31 cellular contexts compared by ENCODE assay signal in the genomic region with DNA sequence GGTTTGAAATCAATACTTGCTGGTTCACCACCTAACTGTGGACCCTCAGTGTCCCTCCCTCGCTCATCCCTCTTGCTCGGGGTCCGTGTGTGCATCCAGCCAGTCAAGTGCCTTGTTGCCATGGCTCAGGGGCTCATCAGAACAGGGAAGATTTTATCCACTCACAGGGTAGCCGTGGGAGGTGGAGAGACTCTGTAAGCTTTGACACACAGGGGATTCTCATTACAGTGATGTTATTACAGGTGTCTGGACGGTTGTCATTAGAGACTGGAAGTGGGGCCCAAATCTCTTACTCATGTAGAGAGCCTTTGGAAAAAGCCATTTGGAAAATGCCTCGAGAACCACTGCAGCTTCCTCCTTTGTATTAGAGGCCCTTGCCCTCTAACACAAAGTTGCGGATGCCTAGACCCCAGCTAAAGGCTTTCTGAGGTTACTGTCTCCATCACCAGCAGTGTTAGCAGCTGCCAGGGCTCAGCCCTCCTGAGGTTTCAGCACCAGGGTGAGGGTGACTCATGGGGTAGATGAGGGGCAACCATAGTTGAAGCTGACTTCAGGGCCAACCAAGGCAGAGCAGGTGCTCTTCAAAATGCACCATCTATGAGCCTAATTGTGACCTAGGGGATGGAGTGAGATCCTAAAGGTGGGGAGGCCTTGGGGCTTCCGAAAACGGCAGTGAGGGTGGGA.
"Had no signal": no experiment of that assay in that cellular context is flagged by ENCODE, and none has a peak within 500 bp of the region (broad histone marks: within the 10 kb centered on the region; RNA-seq: fewer than 3 reads in every experiment).

No MANE protein-coding gene starts in this region.

- H3K36me3 Mint-ChIP-seq: activated CD4-positive, alpha-beta memory T cell treated with anti-CD3 and anti-CD28 coated beads for 36 hours; activated naive CD4-positive, alpha-beta T cell treated with anti-CD3 and anti-CD28 coated beads, Interleukin-2, amount 10 ng/mL, durations not matched to agents 7 days and 5 days; activated naive CD8-positive, alpha-beta T cell treated with anti-CD3 and anti-CD28 coated beads, Interleukin-2, amount 10 ng/mL, durations not matched to agents 7 days and 5 days; brain; memory B cell; naive thymus-derived CD8-positive, alpha-beta T cell had no signal

- H3K4me3 Mint-ChIP-seq: activated CD4-positive, alpha-beta memory T cell treated with anti-CD3 and anti-CD28 coated beads for 36 hours; activated CD4-positive, alpha-beta T cell treated with anti-CD3 and anti-CD28 coated beads, Interleukin-2, amount 10 ng/mL, durations not matched to agents 24 days and 14 days; activated naive CD4-positive, alpha-beta T cell treated with anti-CD3 and anti-CD28 coated beads, Interleukin-2, amount 10 ng/mL, durations not matched to agents 7 days and 5 days; activated naive CD8-positive, alpha-beta T cell treated with anti-CD3 and anti-CD28 coated beads, Interleukin-2, amount 10 ng/mL, durations not matched to agents 7 days and 5 days; activated T-cell treated with anti-CD3 and anti-CD28 coated beads, Interleukin-2, amount 50 U/mL, for 24 hours; brain; memory B cell; naive thymus-derived CD8-positive, alpha-beta T cell had no signal

- DNase-seq: activated CD4-positive, alpha-beta memory T cell treated with anti-CD3 and anti-CD28 coated beads for 36 hours; activated CD4-positive, alpha-beta T cell treated with anti-CD3 and anti-CD28 coated beads, Interleukin-2, amount 10 ng/mL, durations not matched to agents 24 days and 14 days; activated CD4-positive, CD25-positive, alpha-beta regulatory T cell treated with anti-CD3 and anti-CD28 coated beads, Interleukin-2, amount 50 U/mL, for 72 hours; activated CD8-positive, alpha-beta memory T cell treated with anti-CD3 and anti-CD28 coated beads, Interleukin-2, amount 50 U/mL, for 48 hours; activated gamma-delta T cell; activated naive CD4-positive, alpha-beta T cell treated with anti-CD3 and anti-CD28 coated beads, Interleukin-2, amount 10 ng/mL, durations not matched to agents 7 days and 5 days; activated naive CD8-positive, alpha-beta T cell treated with anti-CD3 and anti-CD28 coated beads, Interleukin-2, amount 10 ng/mL, durations not matched to agents 7 days and 5 days; activated T-cell treated with anti-CD3 and anti-CD28 coated beads, Interleukin-2, amount 50 U/mL, for 24 hours; cerebellar nuclear complex; dorsolateral prefrontal cortex; effector memory CD4-positive, alpha-beta T cell; erythroblast; gastrocnemius medialis; glutamatergic neuron; kidney; left colon; midbrain; naive thymus-derived CD8-positive, alpha-beta T cell; occipital lobe; psoas muscle; spleen; stimulated activated naive CD4-positive, alpha-beta T cell; T-helper 2 cell; tibial artery had no signal

- H3K9me3 ChIP-seq: ascending aorta, gastrocnemius medialis, psoas muscle, spleen, suprapubic skin, tibial artery had no signal

- H3K27ac ChIP-seq: ascending aorta, cardiac muscle cell, coronary artery, dorsolateral prefrontal cortex, gastrocnemius medialis, parathyroid adenoma, psoas muscle, spleen, suprapubic skin, tibial artery had no signal

- FAIRE-seq: kidney had no signal

- H3K9me3 Mint-ChIP-seq: activated CD4-positive, alpha-beta memory T cell treated with anti-CD3 and anti-CD28 coated beads for 36 hours; activated CD4-positive, alpha-beta T cell treated with anti-CD3 and anti-CD28 coated beads, Interleukin-2, amount 10 ng/mL, durations not matched to agents 24 days and 14 days; activated naive CD4-positive, alpha-beta T cell treated with anti-CD3 and anti-CD28 coated beads, Interleukin-2, amount 10 ng/mL, durations not matched to agents 7 days and 5 days; activated naive CD8-positive, alpha-beta T cell treated with anti-CD3 and anti-CD28 coated beads, Interleukin-2, amount 10 ng/mL, durations not matched to agents 7 days and 5 days; activated T-cell treated with anti-CD3 and anti-CD28 coated beads, Interleukin-2, amount 50 U/mL, for 24 hours; brain; memory B cell; naive thymus-derived CD8-positive, alpha-beta T cell had no signal

- H3K27ac Mint-ChIP-seq: activated CD4-positive, alpha-beta T cell treated with anti-CD3 and anti-CD28 coated beads, Interleukin-2, amount 10 ng/mL, durations not matched to agents 24 days and 14 days; activated naive CD4-positive, alpha-beta T cell treated with anti-CD3 and anti-CD28 coated beads, Interleukin-2, amount 10 ng/mL, durations not matched to agents 7 days and 5 days; activated naive CD8-positive, alpha-beta T cell treated with anti-CD3 and anti-CD28 coated beads, Interleukin-2, amount 10 ng/mL, durations not matched to agents 7 days and 5 days; activated T-cell treated with anti-CD3 and anti-CD28 coated beads, Interleukin-2, amount 50 U/mL, for 24 hours; memory B cell; naive thymus-derived CD8-positive, alpha-beta T cell had no signal

- H3K27me3 ChIP-seq: ascending aorta, cardiac muscle cell, gastrocnemius medialis had no signal

- H3K4me3 ChIP-seq: ascending aorta, cardiac muscle cell, coronary artery, dorsolateral prefrontal cortex, gastrocnemius medialis, psoas muscle, spleen, suprapubic skin, tibial artery had no signal

- H3K4me1 ChIP-seq: ascending aorta, gastrocnemius medialis, psoas muscle, tibial artery had no signal

- ATAC-seq: gastrocnemius medialis; left colon; naive thymus-derived CD8-positive, alpha-beta T cell; psoas muscle had no signal

- H3K36me3 ChIP-seq: ascending aorta, cardiac muscle cell, gastrocnemius medialis, spleen, suprapubic skin, tibial artery had no signal
